ENCODE assay signal across 26 cellular contexts in the genomic region with DNA sequence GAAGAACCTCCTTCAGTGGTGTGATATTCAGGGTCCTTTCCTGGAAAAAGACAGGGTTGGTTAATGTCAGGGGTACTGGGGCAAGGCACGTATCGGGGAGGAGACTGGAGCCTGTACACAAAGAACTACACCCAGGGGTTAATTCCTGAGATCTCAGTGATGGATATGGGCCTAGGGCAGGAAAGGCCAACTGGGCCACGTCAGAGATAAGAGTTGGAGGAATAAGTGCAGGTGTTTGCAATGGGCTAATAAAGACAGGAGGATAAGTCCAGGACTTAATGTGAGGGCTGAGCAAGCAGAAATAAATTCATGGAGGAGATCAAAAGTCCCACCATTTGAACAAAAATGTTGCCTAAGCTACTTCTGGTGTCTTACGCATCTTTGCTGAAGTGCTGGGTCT. TPM values are rescaled to one million over a fixed set of nuclear protein-coding genes. Genes with fewer than 3 reads are reported as not detected.
DNase-seq lines count a peak whose midpoint lies in the region; ATAC-seq, FAIRE-seq and TF ChIP-seq lines count a peak whose summit lies in the region.
"Had no signal": no experiment of that assay in that cellular context is flagged by ENCODE, and none has a peak within 500 bp of the region (broad histone marks: within the 10 kb centered on the region; RNA-seq: fewer than 3 reads in every experiment).

No MANE protein-coding gene starts in this region.

- H3K4me3 Mint-ChIP-seq in Caco-2 (ENCODE audit: unreplicated experiment): peak overlapping the region; percentile 55

- H3K4me2 ChIP-seq in parathyroid adenoma (ENCODE audit: low read length): no peak overlapping the region

- DNase-seq in Caco-2 (peak; percentile 81 to 86), body of pancreas (peak; percentile 58 to 76 (median 65)), small intestine (peak; percentile 50), glomerular visceral epithelial cell (ENCODE audit: extremely low spot score) (no peak), iPS-NIHi11 (ENCODE audit: low spot score) (no peak)
- DNase-seq: DMS53, HCEC 1CT, IMR-90, KG1, MG63, NCI-H1105 treated with DMSO at 0.1 percent for 48 hours, NCI-H146, NCI-H1930, NCI-H2107, NCI-H524, NCI-H774, SIG-M5 had no signal

- H3K27ac Mint-ChIP-seq in Caco-2 (ENCODE audit: unreplicated experiment): peak overlapping the region; percentile 74

- peak in 2 of 3 donors; percentile 19 to 32 for TF ChIP-seq POLR2A in body of pancreas (IDR thresholded peaks at IDR 0.05)

- intact Hi-C loops in Caco-2 (cut with micrococcal nuclease; ENCODE audit: unreplicated experiment): loop anchor here (1.0 kb wide), 1 partner anchor 60 kb away; no protein-coding TSS in a partner anchor
- intact Hi-C loops in body of pancreas (cut with DNase I): no loop called here

- H2AFZ ChIP-seq in parathyroid adenoma: peak overlapping the region; percentile 15

- H3K9ac ChIP-seq in parathyroid adenoma: no peak overlapping the region

- H3K36me3 ChIP-seq in Caco-2 (ENCODE audit: control insufficient read depth, insufficient read depth, low read length) (no peaks in the 10 kb centered on the region), body of pancreas (replicated peaks in 1 of 2; ENCODE audit: insufficient read depth in 1 of 2, low read depth in 2 of 2) (no peaks in the 10 kb centered on the region), parathyroid adenoma (ENCODE audit: control insufficient read depth, insufficient read depth, low read length) (no peaks in the 10 kb centered on the region), small intestine (ENCODE audit: control insufficient read depth in 2 of 2, insufficient read depth in 2 of 2, low read length in 2 of 2) (no peaks in the 10 kb centered on the region)
- H3K36me3 ChIP-seq: MG63 had no signal

- CTCF ChIA-PET in Caco-2 (lab: Charles Lee): interaction anchor here (1.0 to 1.2 kb wide), 2 partner anchors 9 kb away, joined by 6 read pairs; no protein-coding TSS in a partner anchor

- H3K9me3 ChIP-seq in Caco-2: no peaks in the 10 kb centered on the region
- no peaks in the 10 kb centered on the region for H3K9me3 ChIP-seq in body of pancreas
- no peaks in the 10 kb centered on the region for H3K9me3 ChIP-seq in parathyroid adenoma (ENCODE audit: control insufficient read depth, low read length)
- H3K9me3 ChIP-seq in small intestine (ENCODE audit: control insufficient read depth, low read depth): no peaks in the 10 kb centered on the region
- H3K9me3 ChIP-seq: MG63 had no signal

- no peak overlapping the region for H3K4me3 ChIP-seq in Caco-2 (ENCODE audit: low read depth, low read length)
- no peak overlapping the region for H3K4me3 ChIP-seq in body of pancreas
- no peak overlapping the region for H3K4me3 ChIP-seq in parathyroid adenoma (ENCODE audit: low read depth, low read length)
- no peak overlapping the region for H3K4me3 ChIP-seq in small intestine (ENCODE audit: low read depth in 1 of 2, low read length in 2 of 2)
- H3K4me3 ChIP-seq: MG63 had no signal

- 33 to 34% methylated on average over 4 of the region's 4 CpGs for WGBS in body of pancreas, 2 donors
- 53 to 71% (median 55%) methylated on average over 4 of the region's 4 CpGs for WGBS in small intestine, 3 donors

- TF ChIP-seq CTCF in Caco-2 (IDR thresholded peaks at IDR 0.05; ENCODE audit: insufficient read depth in 1 of 2, low read depth in 1 of 2, low read length in 1 of 2, severe bottlenecking in 1 of 2, unreplicated experiment in 1 of 2) (no peak), body of pancreas (IDR thresholded peaks at IDR 0.05) (no peak), parathyroid adenoma (IDR thresholded peaks at IDR 0.05) (no peak)

- H3K4me1 ChIP-seq in Caco-2 (peaks cover 67% of the 10 kb centered on the region), body of pancreas (peaks cover 69% of the 10 kb centered on the region), parathyroid adenoma (peaks cover 10% of the 10 kb centered on the region), small intestine (ENCODE audit: control insufficient read depth in 2 of 2, insufficient read depth in 1 of 2, low read depth in 1 of 2, low read length in 1 of 2) (no peaks in the 10 kb centered on the region)

- H3K4me1 Mint-ChIP-seq in Caco-2 (ENCODE audit: low read depth, unreplicated experiment): peaks cover 50% of the 10 kb centered on the region

- FAIRE-seq in small intestine (lab: Jason Lieb, UNC): no peak
- FAIRE-seq: D721Med, G401.6, H1, RCC 7860 had no signal

- peak; percentile 48 for ATAC-seq in body of pancreas
- no peak for ATAC-seq in HG03378 (IDR thresholded peaks at IDR 0.05; ENCODE audit: unreplicated experiment)

- peaks cover 8% of the 10 kb centered on the region for H3K36me3 Mint-ChIP-seq in Caco-2 (ENCODE audit: insufficient read depth, unreplicated experiment)

- no peaks in the 10 kb centered on the region for H3K9me3 Mint-ChIP-seq in Caco-2 (ENCODE audit: unreplicated experiment)

- POLR2A ChIA-PET in Caco-2 (lab: Charles Lee): interaction anchor here (1.6 kb wide), 1 partner anchor 10 kb away, joined by 8 read pairs; the partner anchor contains the start of gene HERPUD1

- H3K79me2 ChIP-seq in parathyroid adenoma: peaks cover 2% of the 10 kb centered on the region

- peak overlapping the region; percentile 70 to 88 (median 80) for H3K27ac ChIP-seq in body of pancreas
- no peak overlapping the region for H3K27ac ChIP-seq in parathyroid adenoma
- H3K27ac ChIP-seq in small intestine (ENCODE audit: low read depth in 1 of 2, low read length in 1 of 2): no peak overlapping the region

- H3K27me3 ChIP-seq in Caco-2 (replicated peaks; ENCODE audit: control insufficient read depth, insufficient read depth, low read length): no peaks in the 10 kb centered on the region
- H3K27me3 ChIP-seq in body of pancreas: no peaks in the 10 kb centered on the region
- H3K27me3 ChIP-seq in parathyroid adenoma (ENCODE audit: control insufficient read depth, insufficient read depth, low read length): no peaks in the 10 kb centered on the region
- no peaks in the 10 kb centered on the region for H3K27me3 ChIP-seq in small intestine (ENCODE audit: control insufficient read depth in 2 of 2, insufficient read depth in 2 of 2, low read length in 2 of 2)

- BruUV-seq in Caco-2 (replicated peaks; lab: Mats Ljungman, UMichigan): no TSS peak

- no peaks in the 10 kb centered on the region for H3K27me3 Mint-ChIP-seq in Caco-2 (ENCODE audit: insufficient read depth, unreplicated experiment)

RNA-seq across cellular contexts. Expression of gene HERPUD1, which starts 10.4 kb away (rescaled TPM):
- total RNA-seq in Caco-2 (2022): 240 and 296 TPM in 2 replicates
- total RNA-seq in body of pancreas: 100 to 1,000 TPM; 211 to 293 TPM
- 100 to 1,000 TPM in 1 of 3 donors, 10 to 100 TPM in 2; 25.9 to 126 (median 68.1) TPM for polyA plus RNA-seq in small intestine

RNA-seq across cellular contexts. Expression of gene CETP, which starts 40.2 kb away (rescaled TPM):
- total RNA-seq in Caco-2 (2022) (not detected in 2 replicates), body of pancreas (under 1 TPM in 1 of 2 donors, not detected in 1; 0.66 TPM)
- 1 to 10 TPM in 1 of 3 donors, under 1 TPM in 1, not detected in 1; 0.34 to 1.6 TPM for polyA plus RNA-seq in small intestine
- total RNA-seq: A172, Daoy, H1, IMR-90 had no signal
- polyA plus RNA-seq: H1, IMR-90 had no signal

RNA-seq across cellular contexts. Expression of gene SLC12A3, which starts 56.6 kb away (rescaled TPM):
- total RNA-seq in Caco-2 (2022): 0.67 and 0.73 TPM in 2 replicates
- not detected for total RNA-seq in body of pancreas
- under 1 TPM in 1 of 3 donors, not detected in 2; 0.04 TPM for polyA plus RNA-seq in small intestine
- total RNA-seq: A172, Daoy, H1, IMR-90 had no signal
- polyA plus RNA-seq: BJ, H1, IMR-90 had no signal

Comparison
In these comparisons a context has a peak if more than half of its experiments do, and no peak if none do; other contexts are left out.
1. DNase-seq: peak in Caco-2 (2 of 2), body of pancreas (4 of 4) and small intestine (single experiment); none in glomerular visceral epithelial cell (single experiment) and iPS-NIHi11 (single experiment).
2. H3K27ac ChIP-seq: peak in body of pancreas (4 of 4); none in parathyroid adenoma (single experiment) and small intestine (0 of 2).